Comparison of ENCODE assay signal across 16 cellular contexts in the genomic region with DNA sequence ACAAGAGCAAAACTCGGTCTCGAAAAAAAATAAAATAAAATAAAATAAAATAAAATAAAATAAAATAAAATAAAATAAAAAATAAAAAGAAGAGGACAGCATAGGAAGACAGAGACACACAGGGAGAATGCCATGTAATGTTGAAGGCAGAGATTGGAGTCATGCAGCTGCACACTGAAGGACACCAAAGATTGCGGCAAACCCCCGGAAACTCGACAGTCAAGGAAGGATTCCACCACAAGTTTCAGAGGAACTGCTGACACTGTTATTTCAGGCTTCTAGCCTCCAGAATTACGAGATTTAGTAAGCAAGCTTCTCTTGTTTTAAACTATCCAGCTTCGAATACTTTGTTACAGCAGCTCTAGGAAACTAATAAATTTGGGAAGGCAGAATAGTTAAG. TPM values are rescaled to one million over a fixed set of nuclear protein-coding genes. Genes with fewer than 3 reads are reported as not detected.
DNase-seq lines count a peak whose midpoint lies in the region; ATAC-seq and TF ChIP-seq lines count a peak whose summit lies in the region.
"Had no signal": no experiment of that assay in that cellular context is flagged by ENCODE, and none has a peak within 500 bp of the region (broad histone marks: within the 10 kb centered on the region; RNA-seq: fewer than 3 reads in every experiment).

No MANE protein-coding gene starts in this region.

- no peak overlapping the region for H3K4me3 ChIP-seq in Jurkat, Clone E6-1 (ENCODE audit: low read length)
- H3K4me3 ChIP-seq in lower lobe of right lung (no peak overlapping the region), testis (no peak overlapping the region)
- H3K4me3 ChIP-seq: PC-9 had no signal

- intact Hi-C loops in lower lobe of right lung (cut with DNase I) (loop anchor here (10.0 kb wide), 1 partner anchor 77 kb away; no protein-coding TSS in a partner anchor), testis (cut with DNase I; ENCODE audit: low total_unique reads) (no loop called here)

- H3K36me3 ChIP-seq in lower lobe of right lung (no peaks in the 10 kb centered on the region), testis (ENCODE audit: low read depth, missing control alignments) (no peaks in the 10 kb centered on the region)

- H3K4me1 ChIP-seq in lower lobe of right lung = peaks cover 46% of the 10 kb centered on the region
- H3K4me1 ChIP-seq in testis = no peaks in the 10 kb centered on the region

- no peak for TF ChIP-seq POLR2A in testis (IDR thresholded peaks at IDR 0.05)

- H3K27ac ChIP-seq in lower lobe of right lung (no peak overlapping the region), testis (no peak overlapping the region)
- H3K27ac ChIP-seq: PC-9 had no signal

- no peaks in the 10 kb centered on the region for H3K9me3 ChIP-seq in lower lobe of right lung
- no peaks in the 10 kb centered on the region for H3K9me3 ChIP-seq in testis

- DNase-seq in Jurkat, Clone E6-1 (ENCODE audit: low read depth, low spot score) = peak; percentile 11
- DNase-seq in RPMI8226 = peak; percentile 92
- peak; percentile 55 for DNase-seq in lower lobe of right lung
- DNase-seq in testis = peak; percentile 29
- no peak for DNase-seq in activated T-cell treated with anti-CD3 and anti-CD28 coated beads, Interleukin-2, amount 50 U/mL, for 1 hour
- DNase-seq: activated naive CD4-positive, alpha-beta T cell treated with anti-CD3 and anti-CD28 coated beads for 36 hours; DMS153; H7; NCI-H146; PC-9; retina; stimulated activated CD4-positive, alpha-beta T cell treated with anti-CD3 and anti-CD28 coated beads, Interleukin-4, amount 100 ng/mL, for 1 hour had no signal

- no peaks in the 10 kb centered on the region for H3K27me3 ChIP-seq in lower lobe of right lung (ENCODE audit: low read depth)
- no peaks in the 10 kb centered on the region for H3K27me3 ChIP-seq in testis

- WGBS in testis, 2 donors = 66 to 68% methylated on average over 7 of the region's 7 CpGs

- ATAC-seq in lower lobe of right lung (peak; percentile 29 to 57), HG02571 (IDR thresholded peaks at IDR 0.05; ENCODE audit: unreplicated experiment) (no peak), HG02759 (IDR thresholded peaks at IDR 0.05; ENCODE audit: unreplicated experiment) (no peak), HG02588 (IDR thresholded peaks at IDR 0.05; ENCODE audit: unreplicated experiment) (no peak)
- ATAC-seq: natural killer cell treated with Interleukin-12 subunit alpha and Interleukin-12 subunit beta and Interleukin-15 and Interleukin-18, amount 100 ng/mL, for 72 hours had no signal

- TF ChIP-seq CTCF in lower lobe of right lung (IDR thresholded peaks at IDR 0.05) (no peak), testis (IDR thresholded peaks at IDR 0.05) (no peak)

RNA-seq across cellular contexts. Expression of a gene that starts 9.4 kb away (rescaled TPM):
- 0.87 TPM for polyA plus RNA-seq in Jurkat, Clone E6-1 (2012; ENCODE audit: insufficient read depth, insufficient read length)
- total RNA-seq in lower lobe of right lung (38.6 TPM), testis (10 to 100 TPM; 11.8 to 13.1 TPM)
- polyA plus RNA-seq in testis (ENCODE audit: insufficient read depth, low read depth, low replicate concordance) = 7.4 TPM
- total RNA-seq: activated naive CD4-positive, alpha-beta T cell treated with anti-CD3 and anti-CD28 coated beads for 36 hours; H7; natural killer cell treated with Interleukin-12 subunit alpha and Interleukin-12 subunit beta and Interleukin-15 and Interleukin-18, amount 100 ng/mL, for 72 hours had no signal

RNA-seq across cellular contexts. Expression of a gene that starts 47.3 kb away (rescaled TPM):
- 22.0 TPM for polyA plus RNA-seq in Jurkat, Clone E6-1 (2012; ENCODE audit: insufficient read depth, insufficient read length)
- total RNA-seq in lower lobe of right lung (21.5 TPM), testis (10 to 100 TPM; 15.9 to 22.7 TPM)
- polyA plus RNA-seq in testis (ENCODE audit: insufficient read depth, low read depth, low replicate concordance) = 14.7 TPM

Comparison
In these comparisons a context has a peak if more than half of its experiments do, and no peak if none do; other contexts are left out.
1. ATAC-seq: peak in lower lobe of right lung (2 of 2); none in HG02571 (single experiment), HG02759 (single experiment) and HG02588 (single experiment).